16 cellular contexts compared by ENCODE assay signal in the genomic region with DNA sequence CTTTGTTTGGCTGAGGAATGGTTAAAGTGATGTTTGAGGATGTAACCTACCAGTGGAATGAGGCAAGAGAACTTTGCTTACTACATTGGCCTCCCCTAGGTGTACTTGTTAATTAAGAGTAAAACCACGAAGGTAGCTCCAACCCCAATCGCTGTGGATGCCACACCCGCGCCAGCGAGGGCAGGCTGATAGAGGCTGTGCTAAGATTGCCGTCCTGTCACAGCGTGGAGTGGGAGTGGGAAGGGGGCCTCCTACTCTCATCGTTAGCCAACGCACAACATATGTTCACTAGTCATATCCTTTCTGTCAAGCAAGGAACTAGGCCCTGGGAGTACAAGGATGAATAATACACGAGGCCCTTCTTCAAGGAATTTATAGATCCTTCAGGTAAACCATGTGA.
DNase-seq lines count a peak whose midpoint lies in the region; ATAC-seq, FAIRE-seq and TF ChIP-seq lines count a peak whose summit lies in the region.
"Had no signal": no experiment of that assay in that cellular context is flagged by ENCODE, and none has a peak within 500 bp of the region (broad histone marks: within the 10 kb centered on the region; RNA-seq: fewer than 3 reads in every experiment).

No MANE protein-coding gene starts in this region.

- peaks cover 86% of the 10 kb centered on the region for H3K4me1 Mint-ChIP-seq in activated naive CD4-positive, alpha-beta T cell treated with anti-CD3 and anti-CD28 coated beads for 36 hours (ENCODE audit: low read depth)
- H3K4me1 Mint-ChIP-seq in activated naive CD4-positive, alpha-beta T cell treated with anti-CD3 and anti-CD28 coated beads, Interleukin-2, amount 10 ng/mL, durations not matched to agents 7 days and 5 days, result peaks cover 64% of the 10 kb centered on the region
- peaks cover 81 to 92% (median 91%) of the 10 kb centered on the region in 3 donors for H3K4me1 Mint-ChIP-seq in CD8-positive, alpha-beta memory T cell
- peaks cover 55% of the 10 kb centered on the region for H3K4me1 Mint-ChIP-seq in T-helper 17 cell

- H3K27ac Mint-ChIP-seq in activated naive CD4-positive, alpha-beta T cell treated with anti-CD3 and anti-CD28 coated beads for 36 hours, result no peak overlapping the region
- no peak overlapping the region for H3K27ac Mint-ChIP-seq in activated naive CD4-positive, alpha-beta T cell treated with anti-CD3 and anti-CD28 coated beads, Interleukin-2, amount 10 ng/mL, durations not matched to agents 7 days and 5 days
- H3K27ac Mint-ChIP-seq in CD8-positive, alpha-beta memory T cell, result peak overlapping the region in 5 of 8 donors; percentile 1 to 86 (median 64)
- peak overlapping the region; percentile 37 for H3K27ac Mint-ChIP-seq in T-helper 17 cell

- peaks cover 78% of the 10 kb centered on the region for H3K4me1 ChIP-seq in CD8-positive, alpha-beta memory T cell (ENCODE audit: insufficient read depth, low read length)
- H3K4me1 ChIP-seq in spleen (peaks cover 0 to 76% (median 11%) of the 10 kb centered on the region in 6 donors), gastrocnemius medialis (no peaks in the 10 kb centered on the region)

- H3K27me3 Mint-ChIP-seq in activated naive CD4-positive, alpha-beta T cell treated with anti-CD3 and anti-CD28 coated beads for 36 hours (ENCODE audit: low read depth), result no peaks in the 10 kb centered on the region
- no peaks in the 10 kb centered on the region for H3K27me3 Mint-ChIP-seq in activated naive CD4-positive, alpha-beta T cell treated with anti-CD3 and anti-CD28 coated beads, Interleukin-2, amount 10 ng/mL, durations not matched to agents 7 days and 5 days
- H3K27me3 Mint-ChIP-seq in CD8-positive, alpha-beta memory T cell, result no peaks in the 10 kb centered on the region
- H3K27me3 Mint-ChIP-seq in T-helper 17 cell, result no peaks in the 10 kb centered on the region

- intact Hi-C loops in activated naive CD4-positive, alpha-beta T cell treated with anti-CD3 and anti-CD28 coated beads for 36 hours (cut with micrococcal nuclease), result loop anchor here (10.0 kb wide), 1 partner anchor 1015 kb away; no protein-coding TSS in a partner anchor
- intact Hi-C loops in spleen (cut with DNase I; ENCODE audit: low total_unique reads), result no loop called here
- intact Hi-C loops in gastrocnemius medialis (cut with DNase I; ENCODE audit: low total_unique reads), result no loop called here

- no peak for TF ChIP-seq POLR2A in spleen (IDR thresholded peaks at IDR 0.05)
- TF ChIP-seq POLR2A in gastrocnemius medialis (IDR thresholded peaks at IDR 0.05), result no peak

- no peak overlapping the region for H3K4me3 Mint-ChIP-seq in activated naive CD4-positive, alpha-beta T cell treated with anti-CD3 and anti-CD28 coated beads for 36 hours
- H3K4me3 Mint-ChIP-seq in activated naive CD4-positive, alpha-beta T cell treated with anti-CD3 and anti-CD28 coated beads, Interleukin-2, amount 10 ng/mL, durations not matched to agents 7 days and 5 days, result no peak overlapping the region
- H3K4me3 Mint-ChIP-seq in CD8-positive, alpha-beta memory T cell, result peak overlapping the region in 2 of 7 donors; percentile 14 to 22
- H3K4me3 Mint-ChIP-seq in T-helper 17 cell, result no peak overlapping the region

- TF ChIP-seq CTCF in spleen (IDR thresholded peaks at IDR 0.05 in 8 of 11, conservative IDR thresholded peaks at IDR 0.05 in 3 of 11), result no peak
- no peak for TF ChIP-seq CTCF in gastrocnemius medialis (IDR thresholded peaks at IDR 0.05 in 4 of 5, conservative IDR thresholded peaks at IDR 0.05 in 1 of 5)

- H3K9me3 Mint-ChIP-seq in activated naive CD4-positive, alpha-beta T cell treated with anti-CD3 and anti-CD28 coated beads for 36 hours, result no peaks in the 10 kb centered on the region
- H3K9me3 Mint-ChIP-seq in activated naive CD4-positive, alpha-beta T cell treated with anti-CD3 and anti-CD28 coated beads, Interleukin-2, amount 10 ng/mL, durations not matched to agents 7 days and 5 days, result no peaks in the 10 kb centered on the region
- H3K9me3 Mint-ChIP-seq in CD8-positive, alpha-beta memory T cell, result no peaks in the 10 kb centered on the region

- in situ Hi-C loops in gastrocnemius medialis (cut with MboI; ENCODE audit: low sequenced_read_pairs in 4 of 4), result no loop called here

- POLR2A ChIA-PET in CD8-positive, alpha-beta memory T cell (lab: Charles Lee), result no interaction called here

- no peaks in the 10 kb centered on the region for H3K9me3 ChIP-seq in CD8-positive, alpha-beta memory T cell (ENCODE audit: low read length)
- H3K9me3 ChIP-seq in T-helper 17 cell (ENCODE audit: control insufficient read depth, low read length, poor library complexity, severe bottlenecking), result no peaks in the 10 kb centered on the region
- no peaks in the 10 kb centered on the region for H3K9me3 ChIP-seq in spleen
- no peaks in the 10 kb centered on the region for H3K9me3 ChIP-seq in gastrocnemius medialis

- no peaks in the 10 kb centered on the region for H3K36me3 ChIP-seq in CD8-positive, alpha-beta memory T cell (ENCODE audit: insufficient read depth, low read length)
- H3K36me3 ChIP-seq in spleen (no peaks in the 10 kb centered on the region), gastrocnemius medialis (no peaks in the 10 kb centered on the region)

- H3K27me3 ChIP-seq in CD8-positive, alpha-beta memory T cell (ENCODE audit: insufficient read depth, low read length, poor library complexity, severe bottlenecking), result no peaks in the 10 kb centered on the region
- H3K27me3 ChIP-seq in spleen (replicated peaks in 1 of 7) (no peaks in the 10 kb centered on the region), gastrocnemius medialis (no peaks in the 10 kb centered on the region)

- ATAC-seq in T-helper 17 cell (peak; percentile 32), gastrocnemius medialis (no peak)
- ATAC-seq: PC-3 had no signal

- H3K27ac ChIP-seq in CD8-positive, alpha-beta memory T cell (ENCODE audit: low read depth, low read length), result no peak overlapping the region
- H3K27ac ChIP-seq in spleen (no peak overlapping the region), gastrocnemius medialis (no peak overlapping the region)

- peaks cover 5% of the 10 kb centered on the region for H3K36me3 Mint-ChIP-seq in activated naive CD4-positive, alpha-beta T cell treated with anti-CD3 and anti-CD28 coated beads for 36 hours (ENCODE audit: low read depth)
- H3K36me3 Mint-ChIP-seq in activated naive CD4-positive, alpha-beta T cell treated with anti-CD3 and anti-CD28 coated beads, Interleukin-2, amount 10 ng/mL, durations not matched to agents 7 days and 5 days, result peaks cover 23% of the 10 kb centered on the region
- peaks cover 0 to 21% (median 11%) of the 10 kb centered on the region in 3 donors for H3K36me3 Mint-ChIP-seq in CD8-positive, alpha-beta memory T cell
- no peaks in the 10 kb centered on the region for H3K36me3 Mint-ChIP-seq in T-helper 17 cell (ENCODE audit: low read depth)

- DNase-seq in activated naive CD4-positive, alpha-beta T cell treated with anti-CD3 and anti-CD28 coated beads for 36 hours, result peak; percentile 45
- no peak for DNase-seq in activated naive CD4-positive, alpha-beta T cell treated with anti-CD3 and anti-CD28 coated beads, Interleukin-2, amount 10 ng/mL, durations not matched to agents 7 days and 5 days
- no peak for DNase-seq in CD8-positive, alpha-beta memory T cell
- DNase-seq in T-helper 17 cell, result no peak
- peak; percentile 54 for DNase-seq in spleen
- no peak for DNase-seq in urothelium cell line (ENCODE audit: low spot score)
- DNase-seq in gastrocnemius medialis, result no peak
- DNase-seq: COR-L47, DMS153, Karpas-422, MM.1S, NCI-H1105, NCI-H1694 treated with DMSO at 0.1 percent for 48 hours, NCI-H446, PC-3 had no signal

- 68 to 85% (median 78%) methylated on average over 10 of the region's 10 CpGs for WGBS in spleen, 5 donors

- FAIRE-seq in urothelium cell line (lab: Jason Lieb, UNC), result no peak
- FAIRE-seq: H1 had no signal

- CTCF ChIA-PET in activated naive CD4-positive, alpha-beta T cell treated with anti-CD3 and anti-CD28 coated beads for 36 hours (lab: Charles Lee), result interaction anchor here (0.9 kb wide), 1 partner anchor 34 kb away, joined by 3 read pairs; no protein-coding TSS in a partner anchor
- CTCF ChIA-PET in activated naive CD4-positive, alpha-beta T cell treated with anti-CD3 and anti-CD28 coated beads, Interleukin-2, amount 10 ng/mL, durations not matched to agents 7 days and 5 days (lab: Charles Lee), result no interaction called here
- CTCF ChIA-PET in CD8-positive, alpha-beta memory T cell (lab: Charles Lee), result interaction anchor here (1.4 kb wide), 1 partner anchor 99 kb away, joined by 3 read pairs; no protein-coding TSS in a partner anchor

- no peak overlapping the region for H3K4me3 ChIP-seq in CD8-positive, alpha-beta memory T cell (ENCODE audit: low read length)
- no peak overlapping the region for H3K4me3 ChIP-seq in spleen
- H3K4me3 ChIP-seq in gastrocnemius medialis, result no peak overlapping the region

Comparison
In these comparisons a context has a peak if more than half of its experiments do, and no peak if none do; other contexts are left out.
1. DNase-seq: peak in activated naive CD4-positive, alpha-beta T cell treated with anti-CD3 and anti-CD28 coated beads for 36 hours (single experiment) and spleen (single experiment); none in activated naive CD4-positive, alpha-beta T cell treated with anti-CD3 and anti-CD28 coated beads, Interleukin-2, amount 10 ng/mL, durations not matched to agents 7 days and 5 days (single experiment), CD8-positive, alpha-beta memory T cell (0 of 5), T-helper 17 cell (0 of 3), urothelium cell line (single experiment) and gastrocnemius medialis (0 of 2).
2. H3K27ac Mint-ChIP-seq: peak in CD8-positive, alpha-beta memory T cell (5 of 8) and T-helper 17 cell (single experiment); none in activated naive CD4-positive, alpha-beta T cell treated with anti-CD3 and anti-CD28 coated beads for 36 hours (single experiment) and activated naive CD4-positive, alpha-beta T cell treated with anti-CD3 and anti-CD28 coated beads, Interleukin-2, amount 10 ng/mL, durations not matched to agents 7 days and 5 days (single experiment).